In genomic region chr7:54901840-54902239, GRCh38 we compare ENCODE assay signal across 16 cellular contexts.
DNase-seq lines count a peak whose midpoint lies in the region; ATAC-seq and TF ChIP-seq lines count a peak whose summit lies in the region.
"Had no signal": no experiment of that assay in that cellular context is flagged by ENCODE, and none has a peak within 500 bp of the region (broad histone marks: within the 10 kb centered on the region; RNA-seq: fewer than 3 reads in every experiment).

No MANE protein-coding gene starts in this region.

- no peaks in the 10 kb centered on the region for H3K9me3 Mint-ChIP-seq in endodermal cell
- H3K9me3 Mint-ChIP-seq in mesothelial cell of epicardium, result no peaks in the 10 kb centered on the region
- peaks cover 3% of the 10 kb centered on the region for H3K9me3 Mint-ChIP-seq in stimulated activated memory B cell treated with anti-CD40 and anti-IgM and Interleukin-4, amounts not matched to agents 10 μg/mL and 1 μg/mL and 100 μg/mL, for 72 hours
- H3K9me3 Mint-ChIP-seq: CD8-positive, alpha-beta T cell had no signal

- no peak overlapping the region for H3K14ac ChIP-seq in IMR-90 (replicated peaks; ENCODE audit: low read depth, low read length)

- H4K5ac ChIP-seq in IMR-90 (ENCODE audit: low read depth, low read length), result no peak overlapping the region

- in situ Hi-C loops in IMR-90 (cut with MboI; ENCODE audit: low sequenced_read_pairs), result no loop called here

- H3K4ac ChIP-seq in IMR-90 (ENCODE audit: low read depth, low read length), result no peak overlapping the region

- 0 out of 3 replicates have a peak overlapping the region, but pooled peaks have one; percentile 48 for H2BK15ac ChIP-seq in IMR-90 (ENCODE audit: low read depth, low read length)

- TF ChIP-seq CTCF in IMR-90 (conservative IDR thresholded peaks at IDR 0.05; ENCODE audit: low read depth, low read length) (no peak), endodermal cell (conservative IDR thresholded peaks at IDR 0.05) (peak; percentile 51), mesothelial cell of epicardium (IDR thresholded peaks at IDR 0.05; ENCODE audit: unreplicated experiment) (peak; percentile 24), breast epithelium (IDR thresholded peaks at IDR 0.05) (no peak)

- CTCF ChIA-PET in IMR-90 (lab: Yijun Ruan, JAX), result no interaction called here

- H4K8ac ChIP-seq in IMR-90 (ENCODE audit: low read depth in 2 of 2, low read length in 2 of 2), result no peak overlapping the region

- H3K4me3 ChIP-seq in IMR-90 (ENCODE audit: insufficient read depth, low read depth, low read length) (no peak overlapping the region), endodermal cell (ENCODE audit: low read length) (no peak overlapping the region), breast epithelium (no peak overlapping the region)
- H3K4me3 ChIP-seq: BLaER1, GM23248 had no signal

- no TSS peak for BruUV-seq in IMR-90 (replicated peaks; lab: Mats Ljungman, UMichigan)

- H3K4me3 Mint-ChIP-seq in endodermal cell (no peak overlapping the region), mesothelial cell of epicardium (no peak overlapping the region)
- no peak overlapping the region for H3K4me3 Mint-ChIP-seq in stimulated activated memory B cell treated with anti-CD40 and anti-IgM and Interleukin-4, amounts not matched to agents 10 μg/mL and 1 μg/mL and 100 μg/mL, for 72 hours
- H3K4me3 Mint-ChIP-seq: CD4-positive, CD25-positive, alpha-beta regulatory T cell; CD8-positive, alpha-beta T cell had no signal

- H3K23ac ChIP-seq in IMR-90 (ENCODE audit: low read depth, low read length), result no peak overlapping the region

- H3K9ac ChIP-seq in IMR-90 (ENCODE audit: low read depth, low read length), result no peak overlapping the region
- H3K9ac ChIP-seq in endodermal cell (ENCODE audit: extremely low read depth, low read length, poor library complexity, severe bottlenecking), result no peak overlapping the region
- H3K9ac ChIP-seq: BLaER1, GM23248 had no signal

- H3K36me3 Mint-ChIP-seq in endodermal cell (ENCODE audit: low read depth) (no peaks in the 10 kb centered on the region), mesothelial cell of epicardium (no peaks in the 10 kb centered on the region)
- H3K36me3 Mint-ChIP-seq in stimulated activated memory B cell treated with anti-CD40 and anti-IgM and Interleukin-4, amounts not matched to agents 10 μg/mL and 1 μg/mL and 100 μg/mL, for 72 hours, result no peaks in the 10 kb centered on the region
- H3K36me3 Mint-ChIP-seq: CD4-positive, CD25-positive, alpha-beta regulatory T cell; CD8-positive, alpha-beta T cell had no signal

- no peak overlapping the region for H2BK20ac ChIP-seq in IMR-90 (ENCODE audit: low read depth, low read length)

- H3K9me3 ChIP-seq in IMR-90 (ENCODE audit: control insufficient read depth, insufficient read depth, low read length) (no peaks in the 10 kb centered on the region), endodermal cell (ENCODE audit: control insufficient read depth, low read length) (no peaks in the 10 kb centered on the region), breast epithelium (no peaks in the 10 kb centered on the region)
- H3K9me3 ChIP-seq: BLaER1, Caco-2 had no signal

- H3K27me3 ChIP-seq in IMR-90 (ENCODE audit: control insufficient read depth, insufficient read depth, low read length) (no peaks in the 10 kb centered on the region; the same call in 1 of the 2 replicates), endodermal cell (ENCODE audit: control insufficient read depth, insufficient read depth, low read length, poor library complexity, severe bottlenecking) (no peaks in the 10 kb centered on the region), breast epithelium (no peaks in the 10 kb centered on the region)
- H3K27me3 ChIP-seq: BLaER1 had no signal

- DNase-seq in IMR-90, result no peak
- DNase-seq in endodermal cell, result no peak
- no peak for DNase-seq in mesothelial cell of epicardium (ENCODE audit: low spot score in 2 of 2, unreplicated experiment in 2 of 2)
- no peak for DNase-seq in head of caudate nucleus
- no peak for DNase-seq in breast epithelium (ENCODE audit: low spot score in 2 of 2)
- DNase-seq: Caco-2; CD4-positive, CD25-positive, alpha-beta regulatory T cell; CD8-positive, alpha-beta T cell; DMS153; DND-41; GM23248; H7 had no signal

- no peak overlapping the region for H4K91ac ChIP-seq in IMR-90 (ENCODE audit: insufficient read depth, low read depth, low read length)

- H2AK5ac ChIP-seq in IMR-90 (ENCODE audit: low read depth, low read length), result peak overlapping the region; percentile 86

- H3K27ac Mint-ChIP-seq in endodermal cell, result no peak overlapping the region
- no peak overlapping the region for H3K27ac Mint-ChIP-seq in mesothelial cell of epicardium
- no peak overlapping the region for H3K27ac Mint-ChIP-seq in stimulated activated memory B cell treated with anti-CD40 and anti-IgM and Interleukin-4, amounts not matched to agents 10 μg/mL and 1 μg/mL and 100 μg/mL, for 72 hours
- H3K27ac Mint-ChIP-seq: CD4-positive, CD25-positive, alpha-beta regulatory T cell; CD8-positive, alpha-beta T cell had no signal

- H3K56ac ChIP-seq in IMR-90 (ENCODE audit: extremely low read depth, insufficient read depth, low read length), result no peak overlapping the region

- intact Hi-C loops in IMR-90 (cut with micrococcal nuclease) (no loop called here), head of caudate nucleus (cut with DNase I) (no loop called here), breast epithelium (cut with DNase I; ENCODE audit: low total_unique reads) (loop anchor here (10.0 kb wide), 1 partner anchor 1643 kb away; no protein-coding TSS in a partner anchor)

- no peak for TF ChIP-seq RAD21 in IMR-90 (IDR thresholded peaks at IDR 0.05; ENCODE audit: low read length)

- no peaks in the 10 kb centered on the region for H3K4me1 Mint-ChIP-seq in endodermal cell
- no peaks in the 10 kb centered on the region for H3K4me1 Mint-ChIP-seq in mesothelial cell of epicardium
- H3K4me1 Mint-ChIP-seq in stimulated activated memory B cell treated with anti-CD40 and anti-IgM and Interleukin-4, amounts not matched to agents 10 μg/mL and 1 μg/mL and 100 μg/mL, for 72 hours, result no peaks in the 10 kb centered on the region
- H3K4me1 Mint-ChIP-seq: CD4-positive, CD25-positive, alpha-beta regulatory T cell had no signal

- H3K36me3 ChIP-seq in IMR-90 (ENCODE audit: control insufficient read depth, insufficient read depth, low read length) (no peaks in the 10 kb centered on the region), endodermal cell (ENCODE audit: control insufficient read depth, insufficient read depth, low read length) (no peaks in the 10 kb centered on the region), breast epithelium (no peaks in the 10 kb centered on the region)
- H3K36me3 ChIP-seq: BLaER1 had no signal

- H3K27ac ChIP-seq in IMR-90 (ENCODE audit: insufficient read depth, low read length) (no peak overlapping the region), endodermal cell (ENCODE audit: low read depth, low read length) (no peak overlapping the region), breast epithelium (no peak overlapping the region)
- H3K27ac ChIP-seq: BLaER1, C4-2B, GM23248 had no signal

- no peak overlapping the region for H3K4me2 ChIP-seq in IMR-90 (ENCODE audit: low read depth, low read length)
- H3K4me2 ChIP-seq: BLaER1 had no signal

- no peaks in the 10 kb centered on the region for H4K20me1 ChIP-seq in IMR-90 (ENCODE audit: insufficient read depth, low read length)
- H4K20me1 ChIP-seq: BLaER1 had no signal

- dilution Hi-C loops in IMR-90 (cut with HindIII; ENCODE audit: low sequenced_read_pairs, unreplicated experiment), result no loop called here

- H2AK9ac ChIP-seq in IMR-90 (replicated peaks; ENCODE audit: low read depth, low read length, poor library complexity), result no peak overlapping the region

- H3K18ac ChIP-seq in IMR-90 (ENCODE audit: low read depth, low read length), result no peak overlapping the region

- H2BK120ac ChIP-seq in IMR-90 (ENCODE audit: low read depth, low read length), result no peak overlapping the region

- H2BK5ac ChIP-seq in IMR-90 (ENCODE audit: low read depth, low read length, poor library complexity, severe bottlenecking), result no peak overlapping the region

- no peak overlapping the region for H2AFZ ChIP-seq in IMR-90 (replicated peaks; ENCODE audit: low read length, poor library complexity)
- H2AFZ ChIP-seq: GM23248 had no signal

- H3K27me3 Mint-ChIP-seq in endodermal cell (ENCODE audit: insufficient read depth) (no peaks in the 10 kb centered on the region), mesothelial cell of epicardium (ENCODE audit: low read depth) (peaks cover 25% of the 10 kb centered on the region)
- no peaks in the 10 kb centered on the region for H3K27me3 Mint-ChIP-seq in stimulated activated memory B cell treated with anti-CD40 and anti-IgM and Interleukin-4, amounts not matched to agents 10 μg/mL and 1 μg/mL and 100 μg/mL, for 72 hours
- H3K27me3 Mint-ChIP-seq: CD4-positive, CD25-positive, alpha-beta regulatory T cell had no signal

- POLR2A ChIA-PET in IMR-90 (lab: Charles Lee; ENCODE audit: unreplicated experiment), result no interaction called here

- ATAC-seq in IMR-90 (ENCODE audit: low read depth), result no peak
- no peak for ATAC-seq in stimulated activated memory B cell treated with anti-CD40 and anti-IgM and Interleukin-4, amounts not matched to agents 10 μg/mL and 1 μg/mL and 100 μg/mL, for 72 hours
- ATAC-seq: CD8-positive, alpha-beta T cell; HCT116 had no signal

- no peaks in the 10 kb centered on the region for H3K79me1 ChIP-seq in IMR-90 (ENCODE audit: low read depth in 1 of 2, low read length in 2 of 2)

- no CpG with 5 or more reads among the region's 5 CpGs for WGBS in IMR-90 (ENCODE audit: extremely low coverage in 2 of 2, insufficient read length in 1 of 2), 2 experiments
- 89% methylated on average over 5 of the region's 5 CpGs; no CpG with 5 or more reads in 1 of the 2 experiments for WGBS in endodermal cell (ENCODE audit: insufficient coverage in 1 of 2, insufficient read length in 1 of 2), 2 experiments

- no peaks in the 10 kb centered on the region for H3K9me1 ChIP-seq in IMR-90 (ENCODE audit: insufficient read depth, low read length)

- H3K4me1 ChIP-seq in IMR-90 (ENCODE audit: control insufficient read depth, insufficient read depth, low read length) (no peaks in the 10 kb centered on the region), endodermal cell (ENCODE audit: control insufficient read depth, insufficient read depth, low read length) (no peaks in the 10 kb centered on the region), breast epithelium (no peaks in the 10 kb centered on the region)
- H3K4me1 ChIP-seq: BLaER1, Caco-2 had no signal

- TF ChIP-seq POLR2A in IMR-90 (IDR thresholded peaks at IDR 0.05; ENCODE audit: low read depth, low read length), result no peak
- TF ChIP-seq POLR2A in breast epithelium (IDR thresholded peaks at IDR 0.05), result no peak

TF ChIP-seq in IMR-90, 13 proteins besides CTCF, POLR2A, EP300 and RAD21 (continues in another document):
- TF ChIP-seq MAFK (IDR thresholded peaks at IDR 0.05; ENCODE audit: low read depth, low read length) (no peak), RCOR1 (IDR thresholded peaks at IDR 0.05; ENCODE audit: insufficient replicate concordance, low read length) (no peak)

Comparison
In these comparisons a context has a peak if more than half of its experiments do, and no peak if none do; other contexts are left out.
1. CTCF ChIP-seq: peak in endodermal cell (single experiment) and mesothelial cell of epicardium (single experiment); none in IMR-90 (single experiment) and breast epithelium (0 of 3).